ENCODE assay signal across 31 cellular contexts in genomic region chr14:68389973-68390372, GRCh38.
DNase-seq lines count a peak whose midpoint lies in the region; ATAC-seq, FAIRE-seq and TF ChIP-seq lines count a peak whose summit lies in the region.
"Had no signal": no experiment of that assay in that cellular context is flagged by ENCODE, and none has a peak within 500 bp of the region (broad histone marks: within the 10 kb centered on the region; RNA-seq: fewer than 3 reads in every experiment).

No MANE protein-coding gene starts in this region.

- TF ChIP-seq CTCF in left ventricle myocardium inferior (IDR thresholded peaks at IDR 0.05; ENCODE audit: borderline replicate concordance): no peak
- TF ChIP-seq CTCF in pancreas (IDR thresholded peaks at IDR 0.05): no peak
- no peak for TF ChIP-seq CTCF in transverse colon (IDR thresholded peaks at IDR 0.05)

- no peaks in the 10 kb centered on the region for H3K36me3 ChIP-seq in left ventricle myocardium inferior
- H3K36me3 ChIP-seq in pancreas: no peaks in the 10 kb centered on the region
- H3K36me3 ChIP-seq in transverse colon: no peaks in the 10 kb centered on the region
- H3K36me3 ChIP-seq: gastrocnemius medialis, suprapubic skin had no signal

- DNase-seq in Right ventricle myocardium inferior (ENCODE audit: missing footprints) (no peak), cardiac septum (ENCODE audit: low spot score) (no peak), left ventricle myocardium inferior (no peak), pancreas (no peak), transverse colon (no peak), GM12891 (ENCODE audit: insufficient read length, low spot score) (no peak), H54 (ENCODE audit: insufficient read length, low spot score) (no peak), GM19238 (ENCODE audit: insufficient read length, low spot score) (no peak)
- DNase-seq: 8988T; activated CD4-positive, alpha-beta T cell treated with anti-CD3 and anti-CD28 coated beads, Interleukin-2, amount 10 ng/mL, durations not matched to agents 7 days and 5 days; activated gamma-delta T cell treated with Interleukin-2 at 50 U/mL for 16 hours; activated naive CD8-positive, alpha-beta T cell treated with anti-CD3 and anti-CD28 coated beads, Interleukin-2, amount 50 U/mL, for 24 hours; activated T-cell treated with anti-CD3 and anti-CD28 coated beads, Interleukin-2, amount 50 U/mL, for 24 hours; Calu3; DMS79 treated with DMSO at 0.1 percent for 48 hours; gastrocnemius medialis; GF-D8; hippocampal formation; left colon; NCI-H1092; NCI-H1694; NCI-H446 treated with DMSO at 0.1 percent for 48 hours; NCI-H774; stimulated activated naive B cell treated with anti-CD40 and anti-IgM and Interleukin-4, amounts not matched to agents 10 μg/mL and 1 μg/mL and 100 μg/mL, for 72 hours; T-helper 1 cell had no signal

- ATAC-seq in Right ventricle myocardium inferior (peak; percentile 16), pancreas (no peak)
- ATAC-seq: activated naive CD8-positive, alpha-beta T cell treated with anti-CD3 and anti-CD28 coated beads, Interleukin-2, amount 50 U/mL, for 24 hours; esophagus mucosa; gastrocnemius medialis; K562; left colon; stimulated activated naive B cell treated with anti-CD40 and anti-IgM and Interleukin-4, amounts not matched to agents 10 μg/mL and 1 μg/mL and 100 μg/mL, for 72 hours; WTC11 had no signal

- peak overlapping the region; percentile 78 for H3K27ac ChIP-seq in left ventricle myocardium inferior (replicated peaks)
- H3K27ac ChIP-seq in pancreas: no peak overlapping the region
- H3K27ac ChIP-seq in transverse colon: peak overlapping the region; percentile 60 to 78 (median 74)

- 93 to 94% methylated on average over 3 of the region's 3 CpGs for WGBS in pancreas, 2 donors
- WGBS in transverse colon (ENCODE audit: low coverage in 1 of 2), 2 donors: 64 to 72% methylated on average over 3 of the region's 3 CpGs

- TF ChIP-seq EP300 in transverse colon (IDR thresholded peaks at IDR 0.05; ENCODE audit: low read depth): no peak

- peak; percentile 66 for FAIRE-seq in pancreas (lab: Jason Lieb, UNC)
- no peak for FAIRE-seq in GM12891 (lab: Jason Lieb, UNC)
- no peak for FAIRE-seq in H54 (lab: Jason Lieb, UNC)
- FAIRE-seq: H1, K562 had no signal

- H3K4me1 ChIP-seq in left ventricle myocardium inferior: peaks cover 60% of the 10 kb centered on the region
- H3K4me1 ChIP-seq in pancreas: peaks cover 8 to 15% (median 8%) of the 10 kb centered on the region in 3 donors
- H3K4me1 ChIP-seq in transverse colon: peaks cover 0 to 55% (median 26%) of the 10 kb centered on the region in 4 donors

- TF ChIP-seq POLR2A in transverse colon (IDR thresholded peaks at IDR 0.05): no peak
- no peak for TF ChIP-seq POLR2A in GM12891 (IDR thresholded peaks at IDR 0.05; ENCODE audit: low read depth, low read length)
- no peak for TF ChIP-seq POLR2A in H54 (IDR thresholded peaks at IDR 0.05; ENCODE audit: low read depth, low read length)

- H3K9me3 ChIP-seq in left ventricle myocardium inferior (replicated peaks) (no peaks in the 10 kb centered on the region), pancreas (no peaks in the 10 kb centered on the region), transverse colon (no peaks in the 10 kb centered on the region)
- H3K9me3 ChIP-seq: gastrocnemius medialis, suprapubic skin had no signal

- intact Hi-C loops in Right ventricle myocardium inferior (cut with DNase I) (loop anchor here (5.0 kb wide), 2 partner anchors 157 to 402 kb away; partner anchors contain the start of gene ZFP36L1), cardiac septum (cut with DNase I) (loop anchor here (5.0 kb wide), 3 partner anchors 93 to 448 kb away; no protein-coding TSS in a partner anchor), left ventricle myocardium inferior (cut with micrococcal nuclease) (no loop called here), pancreas (cut with DNase I) (no loop called here), transverse colon (cut with DNase I; ENCODE audit: low total_unique reads) (loop anchor here (10.0 kb wide), 1 partner anchor 405 kb away; the partner anchor contains the start of gene ZFP36L1)

- no peaks in the 10 kb centered on the region for H3K27me3 ChIP-seq in left ventricle myocardium inferior (ENCODE audit: low read depth)
- H3K27me3 ChIP-seq in pancreas: no peaks in the 10 kb centered on the region
- no peaks in the 10 kb centered on the region for H3K27me3 ChIP-seq in transverse colon
- H3K27me3 ChIP-seq: gastrocnemius medialis, suprapubic skin had no signal

- H3K4me3 ChIP-seq in left ventricle myocardium inferior: no peak overlapping the region
- H3K4me3 ChIP-seq in pancreas: no peak overlapping the region
- H3K4me3 ChIP-seq in transverse colon: no peak overlapping the region
- H3K4me3 ChIP-seq: gastrocnemius medialis, K562, skin epidermis, suprapubic skin had no signal

- in situ Hi-C loops in transverse colon (cut with MboI; ENCODE audit: low pct_ligation_motif_present in 1 of 4, low pct_unique_long_range_greater_than_20kb in 1 of 4, low sequenced_read_pairs in 3 of 4): no loop called here

TF ChIP-seq in GM12891, 5 proteins besides CTCF, POLR2A, EP300 and RAD21:
- TF ChIP-seq POLR2AphosphoS5 (IDR thresholded peaks at IDR 0.05; ENCODE audit: low read depth, low read length) (no peak), SPI1 (IDR thresholded peaks at IDR 0.05; ENCODE audit: low read depth, low read length) (no peak), POU2F2 (IDR thresholded peaks at IDR 0.05; ENCODE audit: low read depth, low read length) (no peak), PAX5 (IDR thresholded peaks at IDR 0.05; ENCODE audit: insufficient read depth, low read length, severe bottlenecking) (no peak), TAF1 (IDR thresholded peaks at IDR 0.05; ENCODE audit: low read depth, low read length) (no peak)
TF ChIP-seq in GM12891: peak in this region for 0.

Comparison
In these comparisons a context has a peak if more than half of its experiments do, and no peak if none do; other contexts are left out.
1. intact Hi-C loops: an anchor here in Right ventricle myocardium inferior (5.0 kb wide), cardiac septum (5.0 kb wide) and transverse colon (10.0 kb wide); none called in left ventricle myocardium inferior and pancreas.
2. H3K27ac ChIP-seq: peak in left ventricle myocardium inferior (single experiment) and transverse colon (4 of 4); none in pancreas (0 of 4).